In genomic region chr9:137318976-137319375, GRCh38 we compare ENCODE assay signal across 2 cellular contexts.
A peak's percentile ranks its signal among the peaks of the same experiment; 100 is the strongest.
TF ChIP-seq lines count a peak whose summit lies in the region.

No MANE protein-coding gene starts in this region.

TF ChIP-seq in IMR-90, 13 proteins besides CTCF, POLR2A, EP300 and RAD21:
- TF ChIP-seq MAZ (IDR thresholded peaks at IDR 0.05; ENCODE audit: borderline replicate concordance, low read depth, low read length) (no peak), USF2 (IDR thresholded peaks at IDR 0.05; ENCODE audit: low read depth, low read length) (no peak), MXI1 (IDR thresholded peaks at IDR 0.05; ENCODE audit: borderline replicate concordance, low read depth, low read length) (no peak)
- TF ChIP-seq, protein P1, sequence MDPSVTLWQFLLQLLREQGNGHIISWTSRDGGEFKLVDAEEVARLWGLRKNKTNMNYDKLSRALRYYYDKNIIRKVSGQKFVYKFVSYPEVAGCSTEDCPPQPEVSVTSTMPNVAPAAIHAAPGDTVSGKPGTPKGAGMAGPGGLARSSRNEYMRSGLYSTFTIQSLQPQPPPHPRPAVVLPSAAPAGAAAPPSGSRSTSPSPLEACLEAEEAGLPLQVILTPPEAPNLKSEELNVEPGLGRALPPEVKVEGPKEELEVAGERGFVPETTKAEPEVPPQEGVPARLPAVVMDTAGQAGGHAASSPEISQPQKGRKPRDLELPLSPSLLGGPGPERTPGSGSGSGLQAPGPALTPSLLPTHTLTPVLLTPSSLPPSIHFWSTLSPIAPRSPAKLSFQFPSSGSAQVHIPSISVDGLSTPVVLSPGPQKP (IDR thresholded peaks at IDR 0.05; ENCODE audit: borderline replicate concordance, low read depth, low read length), result no peak

TF ChIP-seq in HepG2, 621 proteins besides CTCF, POLR2A, EP300 and RAD21 (continues in another document):
- TF ChIP-seq HOXA3 (CRISPR knock-in tag; IDR thresholded peaks at IDR 0.05) (peak; percentile 34; the same call in 1 of the 2 replicates), GATAD1 (CRISPR knock-in tag; IDR thresholded peaks at IDR 0.05) (no peak), CBX5 (CRISPR knock-in tag; IDR thresholded peaks at IDR 0.05; ENCODE audit: borderline replicate concordance) (no peak), ZFP62 (CRISPR knock-in tag; IDR thresholded peaks at IDR 0.05) (no peak), RXRA (CRISPR knock-in tag; IDR thresholded peaks at IDR 0.05) (0 out of 2 replicates have a peak, but pooled peaks have one; percentile 17), BHLHE40 (IDR thresholded peaks at IDR 0.05; ENCODE audit: low read length) (peak; percentile 51; the same call in 1 of the 2 replicates), STAG1 (CRISPR knock-in tag; IDR thresholded peaks at IDR 0.05) (peak; percentile 76), TBX3 (IDR thresholded peaks at IDR 0.05; ENCODE audit: borderline replicate concordance) (no peak), ZNF331 (CRISPR knock-in tag; IDR thresholded peaks at IDR 0.05) (peak; percentile 24; the same call in 1 of the 2 replicates), SAP130 (CRISPR knock-in tag; IDR thresholded peaks at IDR 0.05; ENCODE audit: low read depth) (peak; percentile 47; the same call in 1 of the 2 replicates), ARID4A (CRISPR knock-in tag; IDR thresholded peaks at IDR 0.05; ENCODE audit: borderline replicate concordance) (0 out of 2 replicates have a peak, but pooled peaks have one; percentile 3), SOX13 (IDR thresholded peaks at IDR 0.05) (no peak), SOX13 (CRISPR knock-in tag; conservative IDR thresholded peaks at IDR 0.05 in 1 of 2, IDR thresholded peaks at IDR 0.05 in 1 of 2) (peak in 1 of 2 experiments; percentile 12; a peak in 1 of 4 replicates), ZNF660 (CRISPR knock-in tag; IDR thresholded peaks at IDR 0.05; ENCODE audit: borderline replicate concordance, low read depth) (no peak), SOX6 (IDR thresholded peaks at IDR 0.05) (no peak), SOX6 (CRISPR knock-in tag; IDR thresholded peaks at IDR 0.05) (peak; percentile 40; the same call in 1 of the 2 replicates), ZNF121 (CRISPR knock-in tag; IDR thresholded peaks at IDR 0.05) (no peak), ZNF841 (CRISPR knock-in tag; IDR thresholded peaks at IDR 0.05; ENCODE audit: borderline replicate concordance) (no peak), ZNF800 (CRISPR knock-in tag; IDR thresholded peaks at IDR 0.05) (peak; percentile 79; the same call in 1 of the 2 replicates), ZNF788 (CRISPR knock-in tag; IDR thresholded peaks at IDR 0.05; ENCODE audit: borderline replicate concordance) (peak; percentile 42; the same call in 1 of the 2 replicates), ZBTB14 (CRISPR knock-in tag; IDR thresholded peaks at IDR 0.05) (no peak), ZFY (CRISPR knock-in tag; IDR thresholded peaks at IDR 0.05) (peak; percentile 23; the same call in 1 of the 2 replicates), PLSCR1 (CRISPR knock-in tag; IDR thresholded peaks at IDR 0.05; ENCODE audit: borderline replicate concordance) (no peak), ZNF780A (CRISPR knock-in tag; IDR thresholded peaks at IDR 0.05) (no peak), RFX3 (CRISPR knock-in tag; IDR thresholded peaks at IDR 0.05) (no peak), LCORL (IDR thresholded peaks at IDR 0.05) (no peak), LCORL (CRISPR knock-in tag; IDR thresholded peaks at IDR 0.05) (0 out of 2 replicates have a peak, but pooled peaks have one; percentile 36), NR2F6 (IDR thresholded peaks at IDR 0.05) (no peak), NR2F6 (CRISPR knock-in tag; IDR thresholded peaks at IDR 0.05) (peak; percentile 18; the same call in 1 of the 2 replicates), CENPT (CRISPR knock-in tag; IDR thresholded peaks at IDR 0.05; ENCODE audit: low read depth) (no peak), CCDC6 (CRISPR knock-in tag; IDR thresholded peaks at IDR 0.05) (no peak), PHF8 (CRISPR knock-in tag; IDR thresholded peaks at IDR 0.05) (peak; percentile 40; the same call in 1 of the 2 replicates), TEAD3 (CRISPR knock-in tag; optimal IDR thresholded peaks at IDR 0.05; ENCODE audit: borderline replicate concordance) (peak; percentile 28), ZNF777 (CRISPR knock-in tag; IDR thresholded peaks at IDR 0.05) (peak; percentile 61; the same call in 1 of the 2 replicates), SIN3B (IDR thresholded peaks at IDR 0.05; ENCODE audit: low read length) (no peak), HNRNPL (IDR thresholded peaks at IDR 0.05; ENCODE audit: low read depth, low read length) (peak; percentile 66; the same call in 1 of the 2 replicates), ZBTB42 (CRISPR knock-in tag; IDR thresholded peaks at IDR 0.05) (no peak), MAFK (conservative IDR thresholded peaks at IDR 0.05 in 1 of 2, IDR thresholded peaks at IDR 0.05 in 1 of 2; ENCODE audit: low read length in 2 of 2) (peak; percentile 12 to 28; a peak in 1 of 4 replicates), MNT (IDR thresholded peaks at IDR 0.05) (no peak), MTF2 (CRISPR knock-in tag; IDR thresholded peaks at IDR 0.05; ENCODE audit: borderline replicate concordance) (peak; percentile 85; the same call in 1 of the 2 replicates), ZNF615 (CRISPR knock-in tag; IDR thresholded peaks at IDR 0.05; ENCODE audit: borderline replicate concordance) (0 out of 2 replicates have a peak, but pooled peaks have one; percentile 29), ZNF570 (CRISPR knock-in tag; IDR thresholded peaks at IDR 0.05; ENCODE audit: borderline replicate concordance) (no peak)
- TF ChIP-seq, protein P2, sequence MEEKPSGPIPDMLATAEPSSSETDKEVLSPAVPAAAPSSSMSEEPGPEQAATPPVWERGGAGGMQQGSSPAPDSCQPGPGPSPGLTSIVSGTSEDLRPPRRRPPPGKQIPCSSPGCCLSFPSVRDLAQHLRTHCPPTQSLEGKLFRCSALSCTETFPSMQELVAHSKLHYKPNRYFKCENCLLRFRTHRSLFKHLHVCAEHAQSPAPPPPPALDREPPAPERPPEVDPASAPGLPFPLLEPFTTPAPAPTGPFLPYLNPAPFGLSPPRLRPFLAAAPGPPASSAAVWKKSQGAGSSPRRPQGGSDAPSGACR (CRISPR knock-in tag; IDR thresholded peaks at IDR 0.05), result no peak
- TF ChIP-seq, protein P3, sequence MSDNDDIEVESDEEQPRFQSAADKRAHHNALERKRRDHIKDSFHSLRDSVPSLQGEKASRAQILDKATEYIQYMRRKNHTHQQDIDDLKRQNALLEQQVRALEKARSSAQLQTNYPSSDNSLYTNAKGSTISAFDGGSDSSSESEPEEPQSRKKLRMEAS (IDR thresholded peaks at IDR 0.05), result 0 out of 2 replicates have a peak, but pooled peaks have one; percentile 33
- TF ChIP-seq, protein P4, sequence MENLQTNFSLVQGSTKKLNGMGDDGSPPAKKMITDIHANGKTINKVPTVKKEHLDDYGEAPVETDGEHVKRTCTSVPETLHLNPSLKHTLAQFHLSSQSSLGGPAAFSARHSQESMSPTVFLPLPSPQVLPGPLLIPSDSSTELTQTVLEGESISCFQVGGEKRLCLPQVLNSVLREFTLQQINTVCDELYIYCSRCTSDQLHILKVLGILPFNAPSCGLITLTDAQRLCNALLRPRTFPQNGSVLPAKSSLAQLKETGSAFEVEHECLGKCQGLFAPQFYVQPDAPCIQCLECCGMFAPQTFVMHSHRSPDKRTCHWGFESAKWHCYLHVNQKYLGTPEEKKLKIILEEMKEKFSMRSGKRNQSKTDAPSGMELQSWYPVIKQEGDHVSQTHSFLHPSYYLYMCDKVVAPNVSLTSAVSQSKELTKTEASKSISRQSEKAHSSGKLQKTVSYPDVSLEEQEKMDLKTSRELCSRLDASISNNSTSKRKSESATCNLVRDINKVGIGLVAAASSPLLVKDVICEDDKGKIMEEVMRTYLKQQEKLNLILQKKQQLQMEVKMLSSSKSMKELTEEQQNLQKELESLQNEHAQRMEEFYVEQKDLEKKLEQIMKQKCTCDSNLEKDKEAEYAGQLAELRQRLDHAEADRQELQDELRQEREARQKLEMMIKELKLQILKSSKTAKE (CRISPR knock-in tag; IDR thresholded peaks at IDR 0.05; ENCODE audit: borderline replicate concordance), result no peak
- TF ChIP-seq, protein P5, sequence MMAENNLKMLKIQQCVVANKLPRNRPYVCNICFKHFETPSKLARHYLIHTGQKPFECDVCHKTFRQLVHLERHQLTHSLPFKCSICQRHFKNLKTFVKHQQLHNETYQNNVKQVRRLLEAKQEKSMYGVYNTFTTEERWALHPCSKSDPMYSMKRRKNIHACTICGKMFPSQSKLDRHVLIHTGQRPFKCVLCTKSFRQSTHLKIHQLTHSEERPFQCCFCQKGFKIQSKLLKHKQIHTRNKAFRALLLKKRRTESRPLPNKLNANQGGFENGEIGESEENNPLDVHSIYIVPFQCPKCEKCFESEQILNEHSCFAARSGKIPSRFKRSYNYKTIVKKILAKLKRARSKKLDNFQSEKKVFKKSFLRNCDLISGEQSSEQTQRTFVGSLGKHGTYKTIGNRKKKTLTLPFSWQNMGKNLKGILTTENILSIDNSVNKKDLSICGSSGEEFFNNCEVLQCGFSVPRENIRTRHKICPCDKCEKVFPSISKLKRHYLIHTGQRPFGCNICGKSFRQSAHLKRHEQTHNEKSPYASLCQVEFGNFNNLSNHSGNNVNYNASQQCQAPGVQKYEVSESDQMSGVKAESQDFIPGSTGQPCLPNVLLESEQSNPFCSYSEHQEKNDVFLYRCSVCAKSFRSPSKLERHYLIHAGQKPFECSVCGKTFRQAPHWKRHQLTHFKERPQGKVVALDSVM (CRISPR knock-in tag; IDR thresholded peaks at IDR 0.05), result 0 out of 2 replicates have a peak, but pooled peaks have one; percentile 36
